Comparison of ENCODE assay signal across 8 cellular contexts in the genomic region with DNA sequence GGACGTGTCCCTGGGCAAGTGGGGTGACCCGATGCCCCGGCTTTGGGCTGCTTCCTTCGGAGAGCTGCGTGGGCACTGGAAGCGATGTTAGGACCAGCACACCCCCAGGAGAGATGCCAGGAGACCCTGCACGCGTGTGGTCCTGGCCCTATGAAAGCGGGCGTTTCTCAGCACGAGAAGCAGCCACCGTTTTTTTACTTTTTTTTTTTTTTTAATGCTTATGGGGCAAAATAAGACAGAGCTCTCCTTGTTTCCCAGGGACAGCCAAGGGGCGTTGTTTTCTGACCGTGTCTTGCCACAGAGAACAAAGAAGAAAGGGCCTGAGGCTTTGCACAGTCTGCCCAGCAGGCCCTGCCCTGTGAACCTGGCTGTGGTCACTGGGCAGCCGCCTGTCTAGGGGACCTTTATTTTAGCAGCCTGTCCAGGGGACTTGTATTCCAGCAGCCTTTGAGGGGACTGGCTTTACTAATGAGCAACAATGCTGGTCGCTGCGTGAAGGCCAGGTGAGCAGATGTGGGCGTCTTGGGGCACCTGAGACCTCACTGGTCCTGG. TPM values are rescaled to one million over a fixed set of nuclear protein-coding genes. Genes with fewer than 3 reads are reported as not detected.
A peak's percentile ranks its signal among the peaks of the same experiment; 100 is the strongest.
DNase-seq lines count a peak whose midpoint lies in the region; ATAC-seq, FAIRE-seq and TF ChIP-seq lines count a peak whose summit lies in the region.

No MANE protein-coding gene starts in this region.

- H3K27me3 ChIP-seq in CD8-positive, alpha-beta T cell (ENCODE audit: insufficient read depth, low read length) = no peaks in the 10 kb centered on the region
- H3K27me3 ChIP-seq in NT2/D1 (ENCODE audit: insufficient read depth, insufficient read length) (no peaks in the 10 kb centered on the region), H1 (replicated peaks in 1 of 4; ENCODE audit: control insufficient read depth in 3 of 4, extremely low read depth in 1 of 4, insufficient read depth in 3 of 4, low read length in 3 of 4) (no peaks in the 10 kb centered on the region; a peak in 2 of 7 replicates), neural progenitor cell (peaks cover 21% of the 10 kb centered on the region)

- H4K8ac ChIP-seq in H1 (ENCODE audit: extremely low read depth, insufficient read depth, low read length) = no peak overlapping the region; the same call in 1 of the 2 replicates

- peak overlapping the region; percentile 83 for H3K4me3 Mint-ChIP-seq in CD8-positive, alpha-beta T cell
- H3K4me3 Mint-ChIP-seq in neural progenitor cell = peak overlapping the region; percentile 94

- no peak for TF ChIP-seq POLR2A in H1 (IDR thresholded peaks at IDR 0.05; ENCODE audit: control extremely low read depth in 1 of 2, low read depth in 2 of 2, low read length in 2 of 2)

- H2BK120ac ChIP-seq in H1 (replicated peaks; ENCODE audit: low read depth, low read length) = no peak overlapping the region

- H3K79me1 ChIP-seq in H1 (ENCODE audit: low read depth, low read length) = peaks cover 10% of the 10 kb centered on the region

- no peak overlapping the region for H3K27ac ChIP-seq in CD8-positive, alpha-beta T cell (ENCODE audit: low read depth, low read length)
- H3K27ac ChIP-seq in H1 (ENCODE audit: low read depth, low read length) (no peak overlapping the region), neural progenitor cell (no peak overlapping the region)

- H3K14ac ChIP-seq in H1 (ENCODE audit: insufficient read length) = no peak overlapping the region

- H3K56ac ChIP-seq in H1 (replicated peaks; ENCODE audit: insufficient read length, low read depth, low read length) = no peak overlapping the region

- no peak overlapping the region for H3K18ac ChIP-seq in H1 (ENCODE audit: extremely low read depth, low read length)

- peak overlapping the region; percentile 49 for H3K4me3 ChIP-seq in CD8-positive, alpha-beta T cell (ENCODE audit: low read depth, low read length)
- H3K4me3 ChIP-seq in NT2/D1 (ENCODE audit: insufficient read length, low read depth) (peak overlapping the region; percentile 86), H1 (ENCODE audit: extremely low read depth in 1 of 4, insufficient read depth in 2 of 4, low read depth in 3 of 4, low read length in 4 of 4) (peak overlapping the region; percentile 44 to 86 (median 59)), neural progenitor cell (peak overlapping the region; percentile 94)

- H3K9ac ChIP-seq in NT2/D1 (ENCODE audit: insufficient read length, low read depth) = peak overlapping the region; percentile 96
- H3K9ac ChIP-seq in H1 (replicated peaks in 1 of 4; ENCODE audit: extremely low read depth in 1 of 4, low read depth in 3 of 4, low read length in 3 of 4) = no peak overlapping the region; a peak in 1 of 7 replicates
- peak overlapping the region; percentile 58 for H3K9ac ChIP-seq in neural progenitor cell

- no peak overlapping the region for H3K23ac ChIP-seq in H1 (ENCODE audit: insufficient read length)

- no peak for DNase-seq in CD8-positive, alpha-beta T cell
- DNase-seq in NT2/D1 (ENCODE audit: low read depth, low spot score) = no peak
- DNase-seq in H1 (ENCODE audit: low read depth in 1 of 2, low spot score in 2 of 2) = no peak
- DNase-seq in neural progenitor cell (ENCODE audit: low spot score) = no peak
- DNase-seq in NCI-H1092 (lab: John Stamatoyannopoulos, UW) = no peak
- no peak for DNase-seq in activated gamma-delta T cell treated with Interleukin-2 at 50 U/mL for 16 hours
- DNase-seq in globus pallidus (ENCODE audit: low spot score) = no peak

- no peak overlapping the region; the same call in 1 of the 2 replicates for H2BK5ac ChIP-seq in H1 (ENCODE audit: low read depth, low read length)

- H2AFZ ChIP-seq in H1 (ENCODE audit: low read length) (no peak overlapping the region), neural progenitor cell (replicated peaks) (no peak overlapping the region)

- peaks cover 13% of the 10 kb centered on the region for H3K4me1 Mint-ChIP-seq in CD8-positive, alpha-beta T cell (ENCODE audit: low read depth)
- H3K4me1 Mint-ChIP-seq in neural progenitor cell = peaks cover 24% of the 10 kb centered on the region

- TF ChIP-seq RAD21 in H1 (IDR thresholded peaks at IDR 0.05 in 1 of 2, conservative IDR thresholded peaks at IDR 0.05 in 1 of 2; ENCODE audit: low read depth in 2 of 2, low read length in 2 of 2) = no peak

- TF ChIP-seq CTCF in CD8-positive, alpha-beta T cell (IDR thresholded peaks at IDR 0.05) = no peak
- TF ChIP-seq CTCF in H1 (IDR thresholded peaks at IDR 0.05; ENCODE audit: control extremely low read depth in 1 of 3, insufficient read depth in 1 of 3, low read depth in 1 of 3, low read length in 3 of 3) = no peak
- TF ChIP-seq CTCF in neural progenitor cell (IDR thresholded peaks at IDR 0.05) = no peak

- peaks cover 0 to 7% of the 10 kb centered on the region in 2 experiments; a peak in 1 of 4 replicates for H3K79me2 ChIP-seq in H1 (ENCODE audit: control insufficient read depth in 1 of 2, insufficient read depth in 2 of 2, low read length in 2 of 2)
- peaks cover 12% of the 10 kb centered on the region for H3K79me2 ChIP-seq in neural progenitor cell (ENCODE audit: low read depth)

- TF ChIP-seq EP300 in H1 (IDR thresholded peaks at IDR 0.05; ENCODE audit: borderline replicate concordance in 1 of 2, low read depth in 2 of 2, low read length in 2 of 2) = no peak

- no peak overlapping the region for H2BK12ac ChIP-seq in H1 (ENCODE audit: low read depth, low read length)

- intact Hi-C loops in CD8-positive, alpha-beta T cell (cut with DNase I, micrococcal nuclease) = loop anchor here in 1 of 2 experiments (5.0 kb wide), 1 partner anchor 254 kb away; no protein-coding TSS in a partner anchor

- no peak overlapping the region for H4K91ac ChIP-seq in H1 (replicated peaks; ENCODE audit: insufficient read length, low read length)

- peaks cover 20% of the 10 kb centered on the region for H3K23me2 ChIP-seq in H1 (ENCODE audit: low read depth, low read length)

- 63% methylated on average over 16 of the region's 18 CpGs; no CpG with 5 or more reads in 1 of the 2 experiments for WGBS in H1 (ENCODE audit: extremely low coverage in 1 of 2, insufficient coverage in 1 of 2, insufficient read length in 1 of 2, insufficient replicate concordance in 2 of 2, low coverage in 1 of 2, low lambda C conversion rate in 2 of 2, missing lambda C conversion rate in 1 of 2), 2 experiments

- H3K4me1 ChIP-seq in CD8-positive, alpha-beta T cell (ENCODE audit: insufficient read depth, low read length) = peaks cover 25% of the 10 kb centered on the region
- H3K4me1 ChIP-seq in NT2/D1 (ENCODE audit: insufficient read depth, insufficient read length) (peaks cover 24% of the 10 kb centered on the region), H1 (replicated peaks in 1 of 4; ENCODE audit: control insufficient read depth in 3 of 4, insufficient read depth in 4 of 4, low read length in 3 of 4) (peaks cover 0 to 24% (median 18%) of the 10 kb centered on the region in 4 experiments; a peak in 5 of 7 replicates), neural progenitor cell (peaks cover 33% of the 10 kb centered on the region)

- no peaks in the 10 kb centered on the region for H3K36me3 ChIP-seq in CD8-positive, alpha-beta T cell (ENCODE audit: insufficient read depth, low read length)
- peaks cover 32% of the 10 kb centered on the region for H3K36me3 ChIP-seq in NT2/D1 (ENCODE audit: insufficient read depth, insufficient read length, low read length)
- peaks cover 0 to 9% (median 0%) of the 10 kb centered on the region in 4 experiments; a peak in 4 of 8 replicates for H3K36me3 ChIP-seq in H1 (ENCODE audit: control insufficient read depth in 2 of 4, insufficient read depth in 4 of 4, low read length in 3 of 4)
- no peaks in the 10 kb centered on the region for H3K36me3 ChIP-seq in neural progenitor cell

- CTCF ChIA-PET in CD8-positive, alpha-beta T cell (lab: Charles Lee) = no interaction called here
- CTCF ChIA-PET in H1 (lab: Charles Lee; ENCODE audit: partially characterized antibody) = interaction anchor here (0.6 to 1.1 kb wide), 2 partner anchors 28 to 106 kb away, joined by 3 to 4 read pairs; no protein-coding TSS in a partner anchor

- H3K4ac ChIP-seq in H1 (replicated peaks; ENCODE audit: insufficient read length, low read depth, low read length) = peak overlapping the region; percentile 69

- no peaks in the 10 kb centered on the region for H3K9me3 ChIP-seq in CD8-positive, alpha-beta T cell (ENCODE audit: low read length)
- H3K9me3 ChIP-seq in NT2/D1 (ENCODE audit: insufficient read depth, low read length) (no peaks in the 10 kb centered on the region), H1 (ENCODE audit: insufficient read depth in 2 of 2, low read depth in 1 of 2, low read length in 1 of 2) (no peaks in the 10 kb centered on the region), neural progenitor cell (ENCODE audit: low read depth) (no peaks in the 10 kb centered on the region)

- H4K20me1 ChIP-seq in H1 (replicated peaks in 1 of 2; ENCODE audit: control insufficient read depth in 1 of 2, insufficient read depth in 2 of 2, low read length in 2 of 2) (peaks cover 3 to 14% of the 10 kb centered on the region in 2 experiments), neural progenitor cell (ENCODE audit: low read depth) (peaks cover 23% of the 10 kb centered on the region)

- H3K36me3 Mint-ChIP-seq in CD8-positive, alpha-beta T cell = no peaks in the 10 kb centered on the region
- peaks cover 2% of the 10 kb centered on the region for H3K36me3 Mint-ChIP-seq in neural progenitor cell

- H3F3A ChIP-seq in neural progenitor cell (ENCODE audit: low read depth) = peaks cover 39% of the 10 kb centered on the region

- no peak overlapping the region for H3K27ac Mint-ChIP-seq in CD8-positive, alpha-beta T cell
- no peak overlapping the region for H3K27ac Mint-ChIP-seq in neural progenitor cell

- no peak for ATAC-seq in CD8-positive, alpha-beta T cell
- ATAC-seq in HG03108 (IDR thresholded peaks at IDR 0.05; ENCODE audit: unreplicated experiment) = no peak

- H3K9me3 Mint-ChIP-seq in CD8-positive, alpha-beta T cell = no peaks in the 10 kb centered on the region
- H3K9me3 Mint-ChIP-seq in neural progenitor cell = no peaks in the 10 kb centered on the region

- peak overlapping the region; percentile 77 to 87 for H3K4me2 ChIP-seq in H1 (ENCODE audit: insufficient read depth in 1 of 2, low read depth in 2 of 2, low read length in 2 of 2)
- peak overlapping the region; percentile 100 for H3K4me2 ChIP-seq in neural progenitor cell

- POLR2A ChIA-PET in CD8-positive, alpha-beta T cell (lab: Charles Lee) = interaction anchor here (0.6 to 0.7 kb wide), 2 partner anchors 10 to 30 kb away, joined by 3 to 7 read pairs; partner anchors contain the start of genes ARL16, HGS and MRPL12
- POLR2A ChIA-PET in H1 (lab: Charles Lee; ENCODE audit: partially characterized antibody) = interaction anchor here (0.8 to 25.9 kb wide), 6 partner anchors 5 to 230 kb away, joined by 3 to 436 read pairs (median 176); partner anchors contain the start of genes ARL16, HGS, MRPL12 and SLC25A10

- no peak overlapping the region for H2BK20ac ChIP-seq in H1 (ENCODE audit: low read length)

- no peaks in the 10 kb centered on the region for H3K27me3 Mint-ChIP-seq in CD8-positive, alpha-beta T cell (ENCODE audit: low read depth)
- H3K27me3 Mint-ChIP-seq in neural progenitor cell (ENCODE audit: insufficient read depth, low read depth) = peaks cover 4% of the 10 kb centered on the region

- no peak for FAIRE-seq in H1 (lab: Jason Lieb, UNC)

- no peak overlapping the region for H2BK15ac ChIP-seq in H1 (ENCODE audit: low read length)

- no peak overlapping the region for H4K5ac ChIP-seq in H1 (ENCODE audit: insufficient read length, low read depth, low read length)

- peak overlapping the region; percentile 82; the same call in 1 of the 2 replicates for H2AK5ac ChIP-seq in H1 (ENCODE audit: low read depth, low read length)

RNA-seq across cellular contexts. Expression of gene SLC25A10, which starts 1.0 kb away (rescaled TPM):
- total RNA-seq in CD8-positive, alpha-beta T cell = 1 to 10 TPM; 3.7 to 5.4 TPM
- total RNA-seq in H1 (2021; fragmentation: NEBNext Ultra II Directional; extraction: Animal tissue kit (Norgen Biotek cat#: 25700)) = 22.2 and 25.3 TPM in 2 replicates
- polyA plus RNA-seq in H1 (2011; rRNA removed) = 43.0 and 60.9 TPM in 2 replicates
- 30.8 TPM for polyA plus RNA-seq in H1 (2011; cell fraction: cytosol; rRNA removed)
- polyA plus RNA-seq in H1 (2011; cell fraction: nucleus; rRNA removed) = 77.5 TPM
- polyA plus RNA-seq in H1 (2012, experiment 1 of 2) = 14.8 to 29.0 TPM (median 26.6 TPM) in 4 replicates
- 33.3 TPM for polyA plus RNA-seq in H1 (2012, experiment 2 of 2)
- polyA plus RNA-seq in H1 (2013, experiment 1 of 2) = 19.0 TPM
- polyA plus RNA-seq in H1 (2013, experiment 2 of 2) = 20.0 TPM
- polyA minus RNA-seq in H1 (2011; rRNA and poly(A)+ RNA removed) = 11.7 and 14.2 TPM in 2 replicates
- polyA minus RNA-seq in H1 (2011; cell fraction: cytosol; rRNA and poly(A)+ RNA removed) = 14.8 TPM
- polyA minus RNA-seq in H1 (2011; cell fraction: nucleus; rRNA and poly(A)+ RNA removed) = 24.0 TPM
- total RNA-seq in neural progenitor cell (ENCODE audit: low replicate concordance) = 9.1 and 29.3 TPM in 2 replicates

RNA-seq across cellular contexts. Expression of gene MRPL12, which starts 9.9 kb away (rescaled TPM):
- 10 to 100 TPM; 33.2 to 36.6 TPM for total RNA-seq in CD8-positive, alpha-beta T cell
- 120 and 131 TPM in 2 replicates for total RNA-seq in H1 (2021; fragmentation: NEBNext Ultra II Directional; extraction: Animal tissue kit (Norgen Biotek cat#: 25700))
- 141 and 190 TPM in 2 replicates for polyA plus RNA-seq in H1 (2011; rRNA removed)
- polyA plus RNA-seq in H1 (2011; cell fraction: cytosol; rRNA removed) = 185 TPM
- 144 TPM for polyA plus RNA-seq in H1 (2011; cell fraction: nucleus; rRNA removed)
- polyA plus RNA-seq in H1 (2012, experiment 1 of 2) = 66.6 to 148 TPM (median 135 TPM) in 4 replicates
- polyA plus RNA-seq in H1 (2012, experiment 2 of 2) = 172 TPM
- polyA plus RNA-seq in H1 (2013, experiment 1 of 2) = 97.0 TPM
- polyA plus RNA-seq in H1 (2013, experiment 2 of 2) = 97.1 TPM
- 40.8 and 41.6 TPM in 2 replicates for polyA minus RNA-seq in H1 (2011; rRNA and poly(A)+ RNA removed)
- 51.5 TPM for polyA minus RNA-seq in H1 (2011; cell fraction: cytosol; rRNA and poly(A)+ RNA removed)
- polyA minus RNA-seq in H1 (2011; cell fraction: nucleus; rRNA and poly(A)+ RNA removed) = 46.7 TPM
- total RNA-seq in neural progenitor cell (ENCODE audit: low replicate concordance) = 13.2 and 30.9 TPM in 2 replicates

RNA-seq across cellular contexts. Expression of gene HGS, which starts 29.3 kb away (rescaled TPM):
- 100 to 1,000 TPM; 121 to 126 TPM for total RNA-seq in CD8-positive, alpha-beta T cell
- total RNA-seq in H1 (2021; fragmentation: NEBNext Ultra II Directional; extraction: Animal tissue kit (Norgen Biotek cat#: 25700)) = 78.8 and 80.8 TPM in 2 replicates
- polyA plus RNA-seq in H1 (2011; rRNA removed) = 99.7 and 144 TPM in 2 replicates
- 68.0 TPM for polyA plus RNA-seq in H1 (2011; cell fraction: cytosol; rRNA removed)
- 334 TPM for polyA plus RNA-seq in H1 (2011; cell fraction: nucleus; rRNA removed)
- 65.1 to 84.3 TPM (median 78.3 TPM) in 4 replicates for polyA plus RNA-seq in H1 (2012, experiment 1 of 2)
- 54.5 TPM for polyA plus RNA-seq in H1 (2012, experiment 2 of 2)
- polyA plus RNA-seq in H1 (2013, experiment 1 of 2) = 39.6 TPM
- polyA plus RNA-seq in H1 (2013, experiment 2 of 2) = 35.7 TPM
- 71.4 and 95.1 TPM in 2 replicates for polyA minus RNA-seq in H1 (2011; rRNA and poly(A)+ RNA removed)
- 67.2 TPM for polyA minus RNA-seq in H1 (2011; cell fraction: cytosol; rRNA and poly(A)+ RNA removed)
- polyA minus RNA-seq in H1 (2011; cell fraction: nucleus; rRNA and poly(A)+ RNA removed) = 69.8 TPM
- 46.2 and 79.3 TPM in 2 replicates for total RNA-seq in neural progenitor cell (ENCODE audit: low replicate concordance)

RNA-seq across cellular contexts. Expression of gene ARL16, which starts 29.5 kb away (rescaled TPM):
- 10 to 100 TPM; 14.3 to 16.4 TPM for total RNA-seq in CD8-positive, alpha-beta T cell
- 37.0 and 41.8 TPM in 2 replicates for total RNA-seq in H1 (2021; fragmentation: NEBNext Ultra II Directional; extraction: Animal tissue kit (Norgen Biotek cat#: 25700))
- polyA plus RNA-seq in H1 (2011; rRNA removed) = 60.8 and 64.2 TPM in 2 replicates
- 84.9 TPM for polyA plus RNA-seq in H1 (2011; cell fraction: cytosol; rRNA removed)
- 30.5 TPM for polyA plus RNA-seq in H1 (2011; cell fraction: nucleus; rRNA removed)
- 48.9 to 59.9 TPM (median 53.7 TPM) in 4 replicates for polyA plus RNA-seq in H1 (2012, experiment 1 of 2)
- polyA plus RNA-seq in H1 (2012, experiment 2 of 2) = 39.8 TPM
- polyA plus RNA-seq in H1 (2013, experiment 1 of 2) = 40.1 TPM
- polyA plus RNA-seq in H1 (2013, experiment 2 of 2) = 41.3 TPM
- 31.9 and 34.2 TPM in 2 replicates for polyA minus RNA-seq in H1 (2011; rRNA and poly(A)+ RNA removed)
- 15.9 TPM for polyA minus RNA-seq in H1 (2011; cell fraction: cytosol; rRNA and poly(A)+ RNA removed)
- polyA minus RNA-seq in H1 (2011; cell fraction: nucleus; rRNA and poly(A)+ RNA removed) = 18.6 TPM
- 31.2 and 40.3 TPM in 2 replicates for total RNA-seq in neural progenitor cell (ENCODE audit: low replicate concordance)

RNA-seq across cellular contexts. Expression of gene CCDC137, which starts 46.5 kb away (rescaled TPM):
- total RNA-seq in CD8-positive, alpha-beta T cell = 10 to 100 TPM; 18.0 to 19.9 TPM
- 38.6 and 39.8 TPM in 2 replicates for total RNA-seq in H1 (2021; fragmentation: NEBNext Ultra II Directional; extraction: Animal tissue kit (Norgen Biotek cat#: 25700))
- polyA plus RNA-seq in H1 (2011; rRNA removed) = 17.6 and 23.3 TPM in 2 replicates
- 28.0 TPM for polyA plus RNA-seq in H1 (2011; cell fraction: cytosol; rRNA removed)
- polyA plus RNA-seq in H1 (2011; cell fraction: nucleus; rRNA removed) = 24.2 TPM
- polyA plus RNA-seq in H1 (2012, experiment 1 of 2) = 38.1 to 44.2 TPM (median 40.1 TPM) in 4 replicates
- polyA plus RNA-seq in H1 (2012, experiment 2 of 2) = 19.9 TPM
- 40.4 TPM for polyA plus RNA-seq in H1 (2013, experiment 1 of 2)
- polyA plus RNA-seq in H1 (2013, experiment 2 of 2) = 44.2 TPM
- 3.2 and 4.4 TPM in 2 replicates for polyA minus RNA-seq in H1 (2011; rRNA and poly(A)+ RNA removed)
- 8.4 TPM for polyA minus RNA-seq in H1 (2011; cell fraction: cytosol; rRNA and poly(A)+ RNA removed)
- 9.5 TPM for polyA minus RNA-seq in H1 (2011; cell fraction: nucleus; rRNA and poly(A)+ RNA removed)
- 22.4 and 27.8 TPM in 2 replicates for total RNA-seq in neural progenitor cell (ENCODE audit: low replicate concordance)

Comparison
In these comparisons a context has a peak if more than half of its experiments do, and no peak if none do; other contexts are left out.
1. H3K9ac ChIP-seq: peak in NT2/D1 (single experiment) and neural progenitor cell (single experiment); none in H1 (0 of 4).
2. Peak in every context shown above with its lines, with median percentiles within 50 percentile points of each other: H3K4me3 ChIP-seq.